ENCODE assay signal across 16 cellular contexts in the genomic region with DNA sequence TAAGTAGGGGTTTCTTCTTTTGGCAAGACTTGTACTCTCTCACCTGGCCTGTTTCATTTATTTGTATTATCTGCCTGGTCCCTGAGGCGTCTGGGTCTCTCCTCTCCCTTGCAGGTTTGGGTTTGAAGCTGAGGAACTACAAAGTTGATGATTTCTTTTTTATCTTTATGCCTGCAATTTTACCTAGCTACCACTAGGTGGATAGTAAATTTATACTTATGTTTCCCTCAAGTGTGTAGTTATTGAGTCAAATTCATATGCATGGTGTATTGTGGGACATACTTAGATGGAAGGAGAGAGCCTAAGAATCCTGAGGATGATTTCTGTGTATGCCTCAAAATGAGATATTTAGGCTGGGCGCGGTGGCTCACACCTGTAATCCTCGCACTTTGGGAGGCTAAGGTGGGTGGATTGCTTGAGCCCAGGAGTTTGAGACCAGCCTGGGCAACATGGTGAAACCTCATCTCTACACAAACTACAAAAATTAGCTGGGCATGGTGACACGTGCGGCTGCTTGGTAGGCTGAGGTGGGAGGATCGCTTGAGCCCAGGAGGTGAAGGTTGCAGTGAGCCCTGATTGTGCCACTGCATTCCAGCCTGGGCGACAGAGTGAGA. TPM values are rescaled to one million over a fixed set of nuclear protein-coding genes. Genes with fewer than 3 reads are reported as not detected.
DNase-seq lines count a peak whose midpoint lies in the region; ATAC-seq, FAIRE-seq and TF ChIP-seq lines count a peak whose summit lies in the region.
"Had no signal": no experiment of that assay in that cellular context is flagged by ENCODE, and none has a peak within 500 bp of the region (broad histone marks: within the 10 kb centered on the region; RNA-seq: fewer than 3 reads in every experiment).

No MANE protein-coding gene starts in this region.

- H2AFZ ChIP-seq in DND-41 (ENCODE audit: low read depth, low read length) (no peak overlapping the region), MM.1S (ENCODE audit: low read length) (no peak overlapping the region; the same call in 1 of the 2 replicates)

- WGBS in pancreas, 2 donors, result 86 to 89% methylated on average over 8 of the region's 8 CpGs

- TF ChIP-seq POLR2A in H54 (IDR thresholded peaks at IDR 0.05; ENCODE audit: low read depth, low read length), result no peak

- no peak overlapping the region for H3K4me3 ChIP-seq in DND-41 (ENCODE audit: low read depth in 1 of 2, low read length in 2 of 2)
- no peak overlapping the region for H3K4me3 ChIP-seq in MM.1S (ENCODE audit: low read length)
- no peak overlapping the region for H3K4me3 ChIP-seq in colonic mucosa
- H3K4me3 ChIP-seq in pancreas, result no peak overlapping the region
- H3K4me3 ChIP-seq: esophagus squamous epithelium had no signal

- H3K9me2 ChIP-seq in MM.1S (replicated peaks; ENCODE audit: insufficient read depth, low read length), result no peaks in the 10 kb centered on the region

- no peak overlapping the region for H3K27ac ChIP-seq in DND-41 (ENCODE audit: low read length)
- peak overlapping the region; percentile 20; the same call in 1 of the 2 replicates for H3K27ac ChIP-seq in MM.1S (ENCODE audit: low read length)
- H3K27ac ChIP-seq in colonic mucosa, result no peak overlapping the region
- H3K27ac ChIP-seq in pancreas, result no peak overlapping the region
- H3K27ac ChIP-seq: esophagus squamous epithelium had no signal

- intact Hi-C loops in colonic mucosa (cut with DNase I) (loop anchor here (2.0 kb wide), 1 partner anchor 57 kb away; no protein-coding TSS in a partner anchor), pancreas (cut with DNase I) (loop anchor here in 1 of 3 donors (10.0 kb wide), 1 partner anchor 53 kb away; the partner anchor contains the start of gene SPACA3)

- no peak overlapping the region for H3K4me2 ChIP-seq in DND-41 (ENCODE audit: insufficient read depth, low read length)
- peak overlapping the region; percentile 30; the same call in 1 of the 2 replicates for H3K4me2 ChIP-seq in MM.1S (ENCODE audit: low read depth, low read length)

- FAIRE-seq in pancreas (lab: Jason Lieb, UNC) (no peak), H54 (lab: Jason Lieb, UNC) (no peak)
- FAIRE-seq: GM12892 had no signal

- TF ChIP-seq CTCF in DND-41 (IDR thresholded peaks at IDR 0.05; ENCODE audit: borderline replicate concordance, extremely low read depth, low read length, poor library complexity, severe bottlenecking), result peak; percentile 53
- TF ChIP-seq CTCF in MM.1S (IDR thresholded peaks at IDR 0.05; ENCODE audit: low read length), result peak; percentile 37; the same call in 1 of the 2 replicates
- TF ChIP-seq CTCF in colonic mucosa (IDR thresholded peaks at IDR 0.05), result peak; percentile 13
- TF ChIP-seq CTCF in pancreas (IDR thresholded peaks at IDR 0.05), result peak; percentile 24 to 41 (median 31)

- H3K4me1 ChIP-seq in DND-41 (ENCODE audit: insufficient read depth, low read length) (no peaks in the 10 kb centered on the region), MM.1S (ENCODE audit: low read length) (peaks cover 13% of the 10 kb centered on the region), colonic mucosa (no peaks in the 10 kb centered on the region), pancreas (peaks cover 7 to 21% (median 18%) of the 10 kb centered on the region in 3 donors)

- no peaks in the 10 kb centered on the region for H3F3A ChIP-seq in MM.1S (ENCODE audit: insufficient read depth, low read length)

- no peaks in the 10 kb centered on the region for H3K9me3 ChIP-seq in DND-41 (ENCODE audit: insufficient read depth, low read length, severe bottlenecking)
- no peaks in the 10 kb centered on the region for H3K9me3 ChIP-seq in MM.1S (replicated peaks; ENCODE audit: insufficient read depth, low read length)
- H3K9me3 ChIP-seq in colonic mucosa, result no peaks in the 10 kb centered on the region
- no peaks in the 10 kb centered on the region for H3K9me3 ChIP-seq in pancreas
- H3K9me3 ChIP-seq: esophagus squamous epithelium had no signal

- no peaks in the 10 kb centered on the region for H4K20me1 ChIP-seq in DND-41 (ENCODE audit: insufficient read depth, low read length)
- H4K20me1 ChIP-seq in MM.1S (ENCODE audit: insufficient read depth, low read length), result no peaks in the 10 kb centered on the region

- no peak overlapping the region for H3K9ac ChIP-seq in DND-41 (ENCODE audit: low read depth, low read length)
- H3K9ac ChIP-seq in MM.1S (ENCODE audit: low read length), result peak overlapping the region; percentile 0; the same call in 1 of the 2 replicates
- H3K9ac ChIP-seq in colonic mucosa (ENCODE audit: low read depth in 2 of 2, low read length in 2 of 2), result no peak overlapping the region

- peaks cover 6% of the 10 kb centered on the region for H3K27me3 ChIP-seq in DND-41 (ENCODE audit: insufficient read depth, low read length, poor library complexity)
- H3K27me3 ChIP-seq in MM.1S (replicated peaks; ENCODE audit: insufficient read depth, low read length), result no peaks in the 10 kb centered on the region
- no peaks in the 10 kb centered on the region for H3K27me3 ChIP-seq in colonic mucosa
- no peaks in the 10 kb centered on the region for H3K27me3 ChIP-seq in pancreas
- H3K27me3 ChIP-seq: esophagus squamous epithelium had no signal

- no peaks in the 10 kb centered on the region for H3K36me3 ChIP-seq in DND-41 (ENCODE audit: insufficient read depth, low read length)
- H3K36me3 ChIP-seq in MM.1S (replicated peaks; ENCODE audit: insufficient read depth, low read length), result no peaks in the 10 kb centered on the region
- peaks cover 6% of the 10 kb centered on the region for H3K36me3 ChIP-seq in colonic mucosa
- no peaks in the 10 kb centered on the region for H3K36me3 ChIP-seq in pancreas

- no peaks in the 10 kb centered on the region for H3K79me2 ChIP-seq in DND-41 (ENCODE audit: insufficient read depth, low read length)
- H3K79me2 ChIP-seq in MM.1S (ENCODE audit: low read length), result no peaks in the 10 kb centered on the region

- DNase-seq in DND-41, result no peak
- peak; percentile 29 for DNase-seq in MM.1S
- DNase-seq in colonic mucosa, result no peak
- no peak for DNase-seq in pancreas
- no peak for DNase-seq in H54 (ENCODE audit: insufficient read length, low spot score)
- no peak for DNase-seq in NCI-H510A treated with DMSO at 0.1 percent for 48 hours (lab: John Stamatoyannopoulos, UW)
- no peak for DNase-seq in stimulated activated CD4-positive, alpha-beta T cell treated with anti-CD3 and anti-CD28 coated beads, Interleukin-4, amount 100 ng/mL, for 4 hours
- DNase-seq: activated B cell treated with CpG ODN at 0.5 μM for 24 hours; activated T-cell treated with anti-CD3 and anti-CD28 coated beads, Interleukin-2, amount 50 U/mL, for 4 hours; caudate nucleus; esophagus squamous epithelium; left cardiac atrium; NCI-H2171 had no signal

- ATAC-seq in DND-41 (ENCODE audit: insufficient read depth, low read depth) (no peak), pancreas (no peak)
- ATAC-seq: activated T-cell treated with anti-CD3 and anti-CD28 coated beads, Interleukin-2, amount 50 U/mL, for 4 hours; left cardiac atrium; Right ventricle myocardium inferior; stimulated activated memory B cell treated with anti-CD40 and anti-IgM and Interleukin-4, amounts not matched to agents 10 μg/mL and 1 μg/mL and 100 μg/mL, for 72 hours had no signal

RNA-seq across cellular contexts. Expression of gene TMEM98, which starts 13.6 kb away (rescaled TPM):
- total RNA-seq in colonic mucosa, result 100 to 1,000 TPM; 110 to 138 TPM
- 10 to 100 TPM; 32.2 to 62.1 (median 36.5) TPM for total RNA-seq in pancreas
- polyA plus RNA-seq in pancreas, result 10 to 100 TPM; 16.6 to 38.8 TPM
- total RNA-seq: activated B cell treated with CpG ODN at 0.5 μM for 24 hours had no signal

RNA-seq across cellular contexts. Expression of gene SPACA3, which starts 50.1 kb away (rescaled TPM):
- total RNA-seq in colonic mucosa (under 1 TPM in 1 of 2 donors, not detected in 1; 0.91 TPM), pancreas (1 to 10 TPM in 5 of 6 donors, under 1 TPM in 1; 0.59 to 4.8 (median 1.9) TPM)
- 1 to 10 TPM; 2.2 to 2.7 TPM for polyA plus RNA-seq in pancreas
- total RNA-seq: activated B cell treated with CpG ODN at 0.5 μM for 24 hours; activated T-cell treated with anti-CD3 and anti-CD28 coated beads, Interleukin-2, amount 50 U/mL, for 4 hours; esophagus squamous epithelium; left cardiac atrium; Right ventricle myocardium inferior had no signal
